Comparison of ENCODE assay signal across 1 cellular context in the genomic region with DNA sequence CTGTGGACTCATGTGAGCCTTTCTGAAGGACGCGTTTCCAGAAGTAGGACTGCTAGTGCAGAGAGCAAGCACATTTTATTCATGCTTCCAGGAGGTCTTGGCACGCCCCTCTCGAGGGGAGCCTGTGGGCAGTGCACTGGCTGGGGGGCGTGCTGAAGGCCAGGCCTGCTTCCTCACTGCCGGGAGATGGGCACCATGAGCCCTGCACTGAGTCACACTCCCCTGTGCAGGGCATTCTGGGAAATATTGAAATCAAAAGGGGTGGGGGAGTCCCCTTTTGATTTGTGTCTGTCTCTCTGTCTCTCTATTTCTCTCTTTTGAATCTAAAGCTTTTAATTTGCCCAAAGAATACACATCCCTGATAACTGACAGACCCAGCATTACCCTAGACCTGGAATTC.
TF ChIP-seq lines count a peak whose summit lies in the region.

No MANE protein-coding gene starts in this region.

TF ChIP-seq in HEK293, 187 proteins besides CTCF, POLR2A, EP300 and RAD21 (continued from another document):
- 0 out of 2 replicates have a peak, but pooled peaks have one; percentile 62 for TF ChIP-seq ZNF76 (tag by site-specific recombination; IDR thresholded peaks at IDR 0.05; ENCODE audit: borderline replicate concordance, low read depth)
